19 cellular contexts compared by ENCODE assay signal in the genomic region with DNA sequence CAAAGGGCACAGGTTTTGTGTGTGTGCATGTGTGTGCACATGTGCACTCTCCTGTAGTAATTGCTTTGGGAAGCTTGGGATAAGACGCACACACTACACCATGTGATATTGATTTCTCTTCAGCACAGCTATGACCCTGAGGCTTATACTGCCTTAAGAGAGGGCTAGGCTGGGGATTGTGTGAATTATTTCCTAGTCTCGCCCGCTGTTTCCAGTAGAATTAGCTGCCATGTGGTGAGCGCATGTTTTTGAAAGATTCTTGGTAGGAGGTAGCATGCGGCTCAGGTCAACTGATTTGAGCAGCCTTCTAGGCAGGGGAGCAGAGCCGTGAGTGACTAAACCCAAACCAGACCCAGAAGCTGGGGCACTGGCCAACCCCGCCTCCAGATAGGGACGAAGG.
"Had no signal": no experiment of that assay in that cellular context is flagged by ENCODE, and none has a peak within 500 bp of the region (broad histone marks: within the 10 kb centered on the region; RNA-seq: fewer than 3 reads in every experiment).

No MANE protein-coding gene starts in this region.

- FAIRE-seq: small intestine had no signal

- DNase-seq: cortex of kidney; effector CD8-positive, alpha-beta T cell; foreskin keratinocyte; mesendoderm; naive B cell; nephron progenitor cell; posterior cingulate gyrus; right cardiac atrium; small intestine; stimulated activated CD4-positive, alpha-beta T cell treated with anti-CD3 and anti-CD28 coated beads, Interleukin-12 subunit alpha, Interleukin-12 subunit beta, amount 100 ng/mL, for 4 hours; stimulated activated CD4-positive, alpha-beta T cell treated with anti-CD3 and anti-CD28 coated beads, Interleukin-2, amount 100 ng/mL, for 48 hours; stimulated activated naive CD4-positive, alpha-beta T cell treated with Interleukin-2 at 50 U/mL for 16 hours; thyroid gland; uterus had no signal

- ATAC-seq: foreskin keratinocyte, right cardiac atrium had no signal

- H3K4me3 ChIP-seq: dorsolateral prefrontal cortex, esophagus muscularis mucosa, thyroid gland, uterus had no signal

- H3K9me3 ChIP-seq: esophagus muscularis mucosa, neutrophil, thyroid gland, uterus had no signal

- H3K27ac Mint-ChIP-seq: naive B cell, nephron progenitor cell, type B pancreatic cell had no signal

- H3K36me3 ChIP-seq: esophagus muscularis mucosa, neutrophil, thyroid gland, uterus had no signal

- H3K36me3 Mint-ChIP-seq: naive B cell, type B pancreatic cell had no signal

- H3K27ac ChIP-seq: dorsolateral prefrontal cortex, epithelial cell of prostate, esophagus muscularis mucosa, foreskin keratinocyte, neutrophil, thyroid gland, uterus had no signal

- H3K27me3 ChIP-seq: esophagus muscularis mucosa, foreskin keratinocyte, neutrophil, thyroid gland, uterus had no signal

- H3K4me1 ChIP-seq: esophagus muscularis mucosa, foreskin keratinocyte, thyroid gland, uterus had no signal

- H3K4me3 Mint-ChIP-seq: naive B cell, nephron progenitor cell, type B pancreatic cell had no signal
